Comparison of ENCODE assay signal across 25 cellular contexts in the genomic region with DNA sequence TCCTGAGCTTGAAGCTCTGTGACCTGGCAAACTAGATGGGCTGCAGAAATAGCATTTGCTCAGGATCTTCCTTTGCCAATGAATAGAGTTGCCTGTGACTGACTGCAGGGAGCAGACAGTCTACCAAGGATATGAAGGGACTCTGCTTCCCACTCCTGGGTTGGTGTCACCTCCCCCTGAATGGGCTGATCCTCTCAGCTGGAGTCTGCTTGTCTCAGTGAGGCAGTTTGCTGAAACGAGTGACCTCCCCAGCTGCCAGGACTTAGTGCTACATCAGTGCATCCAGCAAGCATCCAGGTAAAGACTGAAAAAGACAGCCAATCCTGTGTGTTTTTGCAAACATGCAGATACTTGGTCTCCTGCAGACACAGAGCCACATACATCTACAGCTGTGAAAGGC. TPM values are rescaled to one million over a fixed set of nuclear protein-coding genes. Genes with fewer than 3 reads are reported as not detected.
"Had no signal": no experiment of that assay in that cellular context is flagged by ENCODE, and none has a peak within 500 bp of the region (broad histone marks: within the 10 kb centered on the region; RNA-seq: fewer than 3 reads in every experiment).

No MANE protein-coding gene starts in this region.

- DNase-seq: activated B cell treated with CpG ODN at 0.5 μM for 24 hours; activated CD4-positive, alpha-beta T cell treated with anti-CD3 and anti-CD28 coated beads for 1 hour; activated CD4-positive, alpha-beta T cell treated with anti-CD3 and anti-CD28 coated beads, Interleukin-2, amount 10 ng/mL, durations not matched to agents 24 days and 14 days; activated CD4-positive, alpha-beta T cell treated with anti-CD3 and anti-CD28 coated beads, Interleukin-2, amount 50 U/mL, for 48 hours; activated effector memory CD4-positive, alpha-beta T cell treated with anti-CD3 and anti-CD28 coated beads, Interleukin-2, amount 50 U/mL, for 16 hours; activated naive CD4-positive, alpha-beta T cell treated with Interleukin-2 at 50 U/mL for 16 hours; activated T-cell treated with anti-CD3 and anti-CD28 coated beads, Interleukin-2, amount 50 U/mL, for 4 hours; amygdala; IMR-90; Kasumi-1; KBM-7; NCI-H1048; NCI-H1694; NCI-H2029; NCI-H2107; NCI-H510A treated with DMSO at 0.1 percent for 48 hours; NK-92 treated with Interleukin-12 subunit alpha and Interleukin-12 subunit beta, amount 100 ng/mL, for 24 hours; OCI-M1; RPMI8226; T-helper 1 cell had no signal

- H3K4me3 ChIP-seq: SK-N-MC had no signal

- H3K27ac ChIP-seq: SK-N-MC had no signal

- ATAC-seq: activated T-cell treated with anti-CD3 and anti-CD28 coated beads, Interleukin-2, amount 50 U/mL, for 4 hours; Panc1; Right ventricle myocardium inferior had no signal

RNA-seq across cellular contexts. Expression of a gene that starts 28.5 kb away (rescaled TPM):
- total RNA-seq: activated B cell treated with CpG ODN at 0.5 μM for 24 hours; activated CD4-positive, alpha-beta T cell treated with anti-CD3 and anti-CD28 coated beads, Interleukin-2, amount 10 ng/mL, durations not matched to agents 24 days and 14 days; astrocyte; IMR-90; Right ventricle myocardium inferior; T-helper 2 cell treated with Interferon-gamma antibody and Interleukin-4, amounts not matched to agents 100 ng/mL and 5 ng/mL, for 36 hours had no signal
- polyA plus RNA-seq: IMR-90 had no signal
